In the genomic region with DNA sequence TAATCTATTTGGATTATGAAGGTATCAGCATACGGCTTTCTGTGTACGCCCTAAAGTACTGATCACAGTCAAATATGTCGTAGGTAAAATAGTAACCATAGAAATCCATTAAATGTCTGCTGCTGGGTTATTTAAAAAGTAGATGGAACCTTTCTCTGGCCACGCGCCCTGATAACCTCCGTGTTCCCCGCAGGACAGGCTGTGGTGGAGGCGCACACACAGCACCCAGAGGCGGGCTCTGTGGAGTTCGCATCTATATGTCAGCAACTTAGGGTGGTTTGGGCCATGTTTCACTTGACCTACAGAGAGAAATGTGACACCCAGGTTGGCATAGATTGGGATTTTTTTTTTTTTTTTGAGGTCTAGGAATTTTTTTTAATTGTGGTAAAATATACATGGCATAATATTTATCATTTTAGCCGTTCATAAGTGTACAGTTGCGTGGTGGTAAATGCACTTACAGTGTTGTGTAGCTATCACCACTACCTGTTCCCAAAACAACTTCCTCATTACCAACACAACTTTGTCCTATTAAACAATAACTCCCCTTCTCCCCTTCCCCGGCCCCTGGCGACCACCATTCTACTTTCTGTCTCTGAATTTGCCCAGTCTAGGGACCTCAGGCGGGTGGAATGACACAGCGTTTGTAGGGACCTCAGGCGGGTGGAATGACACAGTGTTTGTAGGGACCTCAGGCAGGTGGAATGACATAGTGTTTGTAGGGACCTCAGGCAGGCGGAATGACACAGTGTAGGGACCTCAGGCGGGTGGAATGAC, we compare ENCODE assay signal across 24 cellular contexts. TPM values are rescaled to one million over a fixed set of nuclear protein-coding genes. Genes with fewer than 3 reads are reported as not detected.
A peak's percentile ranks its signal among the peaks of the same experiment; 100 is the strongest.
DNase-seq lines count a peak whose midpoint lies in the region; ATAC-seq and TF ChIP-seq lines count a peak whose summit lies in the region.
"Had no signal": no experiment of that assay in that cellular context is flagged by ENCODE, and none has a peak within 500 bp of the region (broad histone marks: within the 10 kb centered on the region; RNA-seq: fewer than 3 reads in every experiment).

No MANE protein-coding gene starts in this region.

- DNase-seq in activated CD8-positive, alpha-beta T cell treated with anti-CD3 and anti-CD28 coated beads for 36 hours, result no peak
- DNase-seq in activated CD8-positive, alpha-beta T cell treated with anti-CD3 and anti-CD28 coated beads, Interleukin-2, amount 10 ng/mL, durations not matched to agents 7 days and 5 days, result no peak
- DNase-seq in GM23338 (ENCODE audit: low spot score), result no peak
- DNase-seq in effector memory CD8-positive, alpha-beta T cell, result no peak
- DNase-seq in sciatic nerve (ENCODE audit: low spot score), result peak; percentile 19
- DNase-seq in NCI-H1105 treated with DMSO at 0.1 percent for 48 hours (lab: John Stamatoyannopoulos, UW), result no peak
- DNase-seq in COLO668 (lab: John Stamatoyannopoulos, UW; ENCODE audit: unreplicated experiment), result no peak
- DNase-seq: activated CD4-positive, alpha-beta T cell treated with anti-CD3 and anti-CD28 coated beads for 1 hour; activated gamma-delta T cell treated with Interleukin-2 at 50 U/mL for 16 hours; caudate nucleus; COR-L47; GOT3; islet precursor cell; NCI-H146; NCI-H510A treated with DMSO at 0.1 percent for 48 hours; T-helper 1 cell; uterus had no signal

- H3K4me1 Mint-ChIP-seq in activated CD8-positive, alpha-beta T cell treated with anti-CD3 and anti-CD28 coated beads for 36 hours (ENCODE audit: low read depth), result peaks cover 74% of the 10 kb centered on the region
- peaks cover 12% of the 10 kb centered on the region for H3K4me1 Mint-ChIP-seq in activated CD8-positive, alpha-beta T cell treated with anti-CD3 and anti-CD28 coated beads, Interleukin-2, amount 10 ng/mL, durations not matched to agents 7 days and 5 days (ENCODE audit: low read depth)
- peaks cover 20% of the 10 kb centered on the region for H3K4me1 Mint-ChIP-seq in GM23338
- peaks cover 62 to 68% of the 10 kb centered on the region in 2 donors for H3K4me1 Mint-ChIP-seq in effector memory CD8-positive, alpha-beta T cell (ENCODE audit: low read depth in 2 of 2)

- H3K36me3 Mint-ChIP-seq in activated CD8-positive, alpha-beta T cell treated with anti-CD3 and anti-CD28 coated beads for 36 hours (ENCODE audit: low read depth), result peaks cover 63% of the 10 kb centered on the region
- peaks cover 61% of the 10 kb centered on the region for H3K36me3 Mint-ChIP-seq in activated CD8-positive, alpha-beta T cell treated with anti-CD3 and anti-CD28 coated beads, Interleukin-2, amount 10 ng/mL, durations not matched to agents 7 days and 5 days (ENCODE audit: low read depth)
- peaks cover 20% of the 10 kb centered on the region for H3K36me3 Mint-ChIP-seq in GM23338 (ENCODE audit: low read depth)
- peaks cover 59% of the 10 kb centered on the region for H3K36me3 Mint-ChIP-seq in effector memory CD8-positive, alpha-beta T cell (ENCODE audit: insufficient read depth)
- H3K36me3 Mint-ChIP-seq: natural killer cell treated with Interleukin-12 subunit alpha and Interleukin-12 subunit beta and Interleukin-15 and Interleukin-18, amount 100 ng/mL, for 72 hours had no signal

- H3F3A ChIP-seq in GM23338 (replicated peaks; ENCODE audit: low read depth), result no peaks in the 10 kb centered on the region

- peaks cover 57% of the 10 kb centered on the region for H4K20me1 ChIP-seq in GM23338 (replicated peaks; ENCODE audit: insufficient read depth)

- no peak overlapping the region for H2AFZ ChIP-seq in GM23338

- H3K27me3 Mint-ChIP-seq in activated CD8-positive, alpha-beta T cell treated with anti-CD3 and anti-CD28 coated beads for 36 hours, result no peaks in the 10 kb centered on the region
- no peaks in the 10 kb centered on the region for H3K27me3 Mint-ChIP-seq in activated CD8-positive, alpha-beta T cell treated with anti-CD3 and anti-CD28 coated beads, Interleukin-2, amount 10 ng/mL, durations not matched to agents 7 days and 5 days (ENCODE audit: low read depth)
- H3K27me3 Mint-ChIP-seq in GM23338 (ENCODE audit: insufficient read depth, low read depth, poor library complexity), result peaks cover 5% of the 10 kb centered on the region
- H3K27me3 Mint-ChIP-seq in effector memory CD8-positive, alpha-beta T cell, result no peaks in the 10 kb centered on the region
- H3K27me3 Mint-ChIP-seq: natural killer cell treated with Interleukin-12 subunit alpha and Interleukin-12 subunit beta and Interleukin-15 and Interleukin-18, amount 100 ng/mL, for 72 hours had no signal

- H3K79me2 ChIP-seq in GM23338 (replicated peaks; ENCODE audit: insufficient read depth), result peaks cover 69% of the 10 kb centered on the region

- H3K4me2 ChIP-seq in GM23338, result no peak overlapping the region
- H3K4me2 ChIP-seq: KMS-11 had no signal

- H3K36me3 ChIP-seq in GM23338 (ENCODE audit: insufficient read depth), result no peaks in the 10 kb centered on the region
- H3K36me3 ChIP-seq: ovary, right atrium auricular region, uterus had no signal

- CTCF ChIA-PET in activated CD8-positive, alpha-beta T cell treated with anti-CD3 and anti-CD28 coated beads for 36 hours (lab: Charles Lee), result no interaction called here
- CTCF ChIA-PET in activated CD8-positive, alpha-beta T cell treated with anti-CD3 and anti-CD28 coated beads, Interleukin-2, amount 10 ng/mL, durations not matched to agents 7 days and 5 days (lab: Charles Lee), result no interaction called here

- H3K27me3 ChIP-seq in GM23338 (ENCODE audit: insufficient read depth), result no peaks in the 10 kb centered on the region
- H3K27me3 ChIP-seq: ascending aorta, ovary, right atrium auricular region, SJSA1, uterus had no signal

- ATAC-seq in activated CD8-positive, alpha-beta T cell treated with anti-CD3 and anti-CD28 coated beads for 36 hours, result no peak
- ATAC-seq in activated CD8-positive, alpha-beta T cell treated with anti-CD3 and anti-CD28 coated beads, Interleukin-2, amount 10 ng/mL, durations not matched to agents 7 days and 5 days, result no peak
- ATAC-seq in GM23338 (no peak), sciatic nerve (no peak), HG03378 (IDR thresholded peaks at IDR 0.05; ENCODE audit: unreplicated experiment) (no peak)
- ATAC-seq in effector memory CD8-positive, alpha-beta T cell (replicated peaks), result no peak
- ATAC-seq: natural killer cell treated with Interleukin-12 subunit alpha and Interleukin-12 subunit beta and Interleukin-15 and Interleukin-18, amount 100 ng/mL, for 72 hours had no signal

- H3K4me1 ChIP-seq in GM23338 (ENCODE audit: insufficient read depth), result peaks cover 14% of the 10 kb centered on the region
- H3K4me1 ChIP-seq: ascending aorta, SJSA1, uterus had no signal

- intact Hi-C loops in activated CD8-positive, alpha-beta T cell treated with anti-CD3 and anti-CD28 coated beads for 36 hours (cut with micrococcal nuclease), result no loop called here
- intact Hi-C loops in sciatic nerve (cut with DNase I), result no loop called here

- H3K27ac Mint-ChIP-seq in activated CD8-positive, alpha-beta T cell treated with anti-CD3 and anti-CD28 coated beads for 36 hours, result peak overlapping the region; percentile 72
- no peak overlapping the region for H3K27ac Mint-ChIP-seq in activated CD8-positive, alpha-beta T cell treated with anti-CD3 and anti-CD28 coated beads, Interleukin-2, amount 10 ng/mL, durations not matched to agents 7 days and 5 days
- H3K27ac Mint-ChIP-seq in GM23338, result peak overlapping the region; percentile 67
- peak overlapping the region; percentile 42 to 54 for H3K27ac Mint-ChIP-seq in effector memory CD8-positive, alpha-beta T cell

- H3K27ac ChIP-seq in GM23338 (ENCODE audit: low read depth), result no peak overlapping the region
- H3K27ac ChIP-seq: ascending aorta, KMS-11, ovary, right atrium auricular region, SJSA1, uterus had no signal

- peaks cover 35% of the 10 kb centered on the region for H3K9me3 Mint-ChIP-seq in activated CD8-positive, alpha-beta T cell treated with anti-CD3 and anti-CD28 coated beads for 36 hours
- no peaks in the 10 kb centered on the region for H3K9me3 Mint-ChIP-seq in activated CD8-positive, alpha-beta T cell treated with anti-CD3 and anti-CD28 coated beads, Interleukin-2, amount 10 ng/mL, durations not matched to agents 7 days and 5 days (ENCODE audit: insufficient read depth)
- H3K9me3 Mint-ChIP-seq in GM23338, result peaks cover 3% of the 10 kb centered on the region; the same call in 2 of the 3 replicates
- H3K9me3 Mint-ChIP-seq in effector memory CD8-positive, alpha-beta T cell, result peaks cover 0 to 2% of the 10 kb centered on the region in 2 donors
- H3K9me3 Mint-ChIP-seq: natural killer cell treated with Interleukin-12 subunit alpha and Interleukin-12 subunit beta and Interleukin-15 and Interleukin-18, amount 100 ng/mL, for 72 hours had no signal

- peaks cover 2% of the 10 kb centered on the region; the same call in 1 of the 2 replicates for H3K9me2 ChIP-seq in GM23338 (ENCODE audit: insufficient read depth)

- POLR2A ChIA-PET in activated CD8-positive, alpha-beta T cell treated with anti-CD3 and anti-CD28 coated beads for 36 hours (lab: Charles Lee), result interaction anchor here (0.6 kb wide), 1 partner anchor 225 kb away, joined by 3 read pairs; no protein-coding TSS in a partner anchor
- POLR2A ChIA-PET in activated CD8-positive, alpha-beta T cell treated with anti-CD3 and anti-CD28 coated beads, Interleukin-2, amount 10 ng/mL, durations not matched to agents 7 days and 5 days (lab: Charles Lee), result no interaction called here

- H3K4me3 ChIP-seq in GM23338, result no peak overlapping the region
- H3K4me3 ChIP-seq: ascending aorta, ovary, right atrium auricular region, SJSA1, uterus had no signal

- TF ChIP-seq CTCF in activated CD8-positive, alpha-beta T cell treated with anti-CD3 and anti-CD28 coated beads for 36 hours (IDR thresholded peaks at IDR 0.05), result no peak
- no peak for TF ChIP-seq CTCF in GM23338 (conservative IDR thresholded peaks at IDR 0.05; ENCODE audit: low read depth in 2 of 2)

- H3K4me3 Mint-ChIP-seq in activated CD8-positive, alpha-beta T cell treated with anti-CD3 and anti-CD28 coated beads for 36 hours, result no peak overlapping the region
- no peak overlapping the region for H3K4me3 Mint-ChIP-seq in activated CD8-positive, alpha-beta T cell treated with anti-CD3 and anti-CD28 coated beads, Interleukin-2, amount 10 ng/mL, durations not matched to agents 7 days and 5 days
- no peak overlapping the region for H3K4me3 Mint-ChIP-seq in GM23338
- no peak overlapping the region for H3K4me3 Mint-ChIP-seq in effector memory CD8-positive, alpha-beta T cell
- H3K4me3 Mint-ChIP-seq: natural killer cell treated with Interleukin-12 subunit alpha and Interleukin-12 subunit beta and Interleukin-15 and Interleukin-18, amount 100 ng/mL, for 72 hours had no signal

TF ChIP-seq in GM23338, 12 proteins besides CTCF, POLR2A, EP300 and RAD21 (continues in another document):
- no peak for TF ChIP-seq EZH2phosphoT487 (IDR thresholded peaks at IDR 0.05; ENCODE audit: unreplicated experiment)
- TF ChIP-seq STAT1 (IDR thresholded peaks at IDR 0.05; ENCODE audit: unreplicated experiment), result no peak
- TF ChIP-seq ZNF114 (CRISPR knock-in tag; IDR thresholded peaks at IDR 0.05), result no peak
- TF ChIP-seq JUNB (IDR thresholded peaks at IDR 0.05; ENCODE audit: unreplicated experiment), result no peak

RNA-seq across cellular contexts. Expression of a gene that starts 15.4 kb away (rescaled TPM):
- 10 to 100 TPM; 31.6 to 32.3 TPM for total RNA-seq in activated CD8-positive, alpha-beta T cell treated with anti-CD3 and anti-CD28 coated beads for 36 hours
- 10 to 100 TPM; 36.5 to 37.5 TPM for total RNA-seq in activated CD8-positive, alpha-beta T cell treated with anti-CD3 and anti-CD28 coated beads, Interleukin-2, amount 10 ng/mL, durations not matched to agents 7 days and 5 days
- 33.7 and 35.8 TPM in 2 replicates for total RNA-seq in GM23338 (2014; rRNA removed; shearing (Covaris generic))
- polyA plus RNA-seq in GM23338 (2016; fragmentation: Nextera tagmentation; extraction: Ambion mirVana), result 28.8 and 30.5 TPM in 2 replicates
- 30.1 TPM for total RNA-seq in sciatic nerve
